In genomic region chr5:173573126-173573960, GRCh38 we compare ENCODE assay signal across 1 cellular context.
TF ChIP-seq lines count a peak whose summit lies in the region.

No MANE protein-coding gene starts in this region.

TF ChIP-seq in WTC11, 78 proteins besides CTCF, POLR2A, EP300 and RAD21 (continued from another document and continues in another):
- TF ChIP-seq ZNF532 (CRISPR knock-in tag; IDR thresholded peaks at IDR 0.05; ENCODE audit: borderline replicate concordance): no peak
- TF ChIP-seq FOXJ3 (CRISPR knock-in tag; IDR thresholded peaks at IDR 0.05; ENCODE audit: borderline replicate concordance): no peak
- no peak for TF ChIP-seq NR1H2 (CRISPR knock-in tag; IDR thresholded peaks at IDR 0.05)
- TF ChIP-seq AFF4 (CRISPR knock-in tag; IDR thresholded peaks at IDR 0.05; ENCODE audit: borderline replicate concordance): no peak
- no peak for TF ChIP-seq ZNF281 (CRISPR knock-in tag; IDR thresholded peaks at IDR 0.05)
- TF ChIP-seq IRF1 (CRISPR knock-in tag; IDR thresholded peaks at IDR 0.05): no peak
- TF ChIP-seq KAT7 (CRISPR knock-in tag; IDR thresholded peaks at IDR 0.05; ENCODE audit: borderline replicate concordance): no peak
- TF ChIP-seq ZNF512 (CRISPR knock-in tag; IDR thresholded peaks at IDR 0.05; ENCODE audit: borderline replicate concordance): no peak
- peak; percentile 65; the same call in 1 of the 2 replicates for TF ChIP-seq TEAD1 (CRISPR knock-in tag; IDR thresholded peaks at IDR 0.05)
- TF ChIP-seq USF1 (CRISPR knock-in tag; IDR thresholded peaks at IDR 0.05): no peak
- TF ChIP-seq NR3C1 (CRISPR knock-in tag; conservative IDR thresholded peaks at IDR 0.05; ENCODE audit: low read depth): no peak
- peak; percentile 76 for TF ChIP-seq MAX (CRISPR knock-in tag; IDR thresholded peaks at IDR 0.05)
- TF ChIP-seq ZNF219 (CRISPR knock-in tag; IDR thresholded peaks at IDR 0.05; ENCODE audit: borderline replicate concordance): no peak
- no peak for TF ChIP-seq NFATC4 (CRISPR knock-in tag; IDR thresholded peaks at IDR 0.05)
- TF ChIP-seq CBFB (CRISPR knock-in tag; IDR thresholded peaks at IDR 0.05; ENCODE audit: low read depth): 0 out of 2 replicates have a peak, but pooled peaks have one; percentile 47
- TF ChIP-seq HMGXB4 (CRISPR knock-in tag; IDR thresholded peaks at IDR 0.05): no peak
- no peak for TF ChIP-seq PREB (CRISPR knock-in tag; IDR thresholded peaks at IDR 0.05; ENCODE audit: borderline replicate concordance)
- TF ChIP-seq SP1 (CRISPR knock-in tag; conservative IDR thresholded peaks at IDR 0.05): no peak
- peak; percentile 53; the same call in 1 of the 2 replicates for TF ChIP-seq FOXP1 (CRISPR knock-in tag; IDR thresholded peaks at IDR 0.05; ENCODE audit: borderline replicate concordance)
- no peak for TF ChIP-seq ZBTB43 (CRISPR knock-in tag; IDR thresholded peaks at IDR 0.05)
- TF ChIP-seq ERG (CRISPR knock-in tag; IDR thresholded peaks at IDR 0.05): no peak
- TF ChIP-seq ZMAT4 (CRISPR knock-in tag; IDR thresholded peaks at IDR 0.05): no peak
- TF ChIP-seq ZNF263 (CRISPR knock-in tag; IDR thresholded peaks at IDR 0.05; ENCODE audit: low read depth): no peak
- no peak for TF ChIP-seq TEAD4 (CRISPR knock-in tag; IDR thresholded peaks at IDR 0.05)
- TF ChIP-seq ZNF416 (CRISPR knock-in tag; IDR thresholded peaks at IDR 0.05): no peak
- TF ChIP-seq HMGA2 (CRISPR knock-in tag; IDR thresholded peaks at IDR 0.05): no peak
- TF ChIP-seq ESRRA (CRISPR knock-in tag; IDR thresholded peaks at IDR 0.05; ENCODE audit: borderline replicate concordance): no peak
- no peak for TF ChIP-seq ZNF138 (CRISPR knock-in tag; conservative IDR thresholded peaks at IDR 0.05)
- 0 out of 2 replicates have a peak, but pooled peaks have one; percentile 35 for TF ChIP-seq FOXK1 (CRISPR knock-in tag; IDR thresholded peaks at IDR 0.05)
- no peak for TF ChIP-seq MLX (CRISPR knock-in tag; IDR thresholded peaks at IDR 0.05)
- TF ChIP-seq ATF1 (CRISPR knock-in tag; IDR thresholded peaks at IDR 0.05): no peak
- no peak for TF ChIP-seq E2F5 (CRISPR knock-in tag; IDR thresholded peaks at IDR 0.05)
- TF ChIP-seq ZNF423 (CRISPR knock-in tag; IDR thresholded peaks at IDR 0.05): no peak
